In the genomic region with DNA sequence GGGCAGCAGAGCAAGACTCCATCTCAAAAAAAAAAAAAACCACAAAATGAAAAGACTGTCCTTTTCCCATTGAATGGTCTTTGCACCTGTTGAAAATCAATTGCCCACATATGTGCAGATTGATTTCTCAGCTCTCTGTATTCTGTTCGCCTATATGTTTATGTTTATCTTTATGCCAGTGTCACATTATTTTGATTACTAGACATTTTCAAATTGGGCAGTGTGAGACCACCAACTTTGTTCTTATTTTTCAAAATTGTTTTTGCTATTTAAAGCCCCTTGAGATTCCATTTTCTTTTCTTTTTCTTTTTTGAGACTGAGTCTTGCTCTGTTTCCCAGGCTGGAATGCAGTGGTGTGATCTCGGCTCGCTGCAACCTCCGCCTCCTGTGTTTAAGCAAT, we compare ENCODE assay signal across 26 cellular contexts. TPM values are rescaled to one million over a fixed set of nuclear protein-coding genes. Genes with fewer than 3 reads are reported as not detected.
DNase-seq lines count a peak whose midpoint lies in the region; ATAC-seq, FAIRE-seq and TF ChIP-seq lines count a peak whose summit lies in the region.
"Had no signal": no experiment of that assay in that cellular context is flagged by ENCODE, and none has a peak within 500 bp of the region (broad histone marks: within the 10 kb centered on the region; RNA-seq: fewer than 3 reads in every experiment).

No MANE protein-coding gene starts in this region.

- TF ChIP-seq POLR2A in HepG2 (IDR thresholded peaks at IDR 0.05; ENCODE audit: insufficient read depth in 1 of 2, low read depth in 2 of 2, low read length in 2 of 2) (no peak), right lobe of liver (IDR thresholded peaks at IDR 0.05) (no peak)

- no peaks in the 10 kb centered on the region; a peak in 2 of 5 replicates for H3K36me3 ChIP-seq in HepG2 (replicated peaks in 1 of 2; ENCODE audit: control insufficient read depth in 1 of 2, insufficient read depth in 2 of 2, low read length in 2 of 2)
- H3K36me3 ChIP-seq in right lobe of liver: no peaks in the 10 kb centered on the region

- BruUV-seq in HepG2 (replicated peaks; lab: Mats Ljungman, UMichigan): no TSS peak

- no peak for TF ChIP-seq RAD21 in HepG2 (CRISPR knock-in tag; IDR thresholded peaks at IDR 0.05)

- ATAC-seq in HepG2: no peak
- no peak for ATAC-seq in right lobe of liver
- ATAC-seq in WTC11: no peak
- ATAC-seq in central memory CD8-positive, alpha-beta T cell (replicated peaks; ENCODE audit: extremely low read depth, poor library complexity, severe bottlenecking): no peak
- ATAC-seq: A549, GM12878 had no signal

- TF ChIP-seq CTCF in HepG2 (CRISPR knock-in tag; IDR thresholded peaks at IDR 0.05): no peak
- TF ChIP-seq CTCF in right lobe of liver (IDR thresholded peaks at IDR 0.05): no peak
- no peak for TF ChIP-seq CTCF in WTC11 (IDR thresholded peaks at IDR 0.05)

- in situ Hi-C loops in HepG2 (cut with HindIII; ENCODE audit: extremely low pct_ligation_motif_present, low pct_unique_long_range_greater_than_20kb): no loop called here

- H3K27ac Mint-ChIP-seq in WTC11: peak overlapping the region; percentile 16; the same call in 1 of the 2 replicates
- H3K27ac Mint-ChIP-seq in central memory CD8-positive, alpha-beta T cell (ENCODE audit: low read depth): no peak overlapping the region
- H3K27ac Mint-ChIP-seq: CD14-positive monocyte; CD4-positive, alpha-beta T cell; CD8-positive, alpha-beta memory T cell had no signal

- DNase-seq in HepG2 (ENCODE audit: low spot score): no peak
- DNase-seq in right lobe of liver: no peak
- no peak for DNase-seq in WTC11 (ENCODE audit: low spot score)
- DNase-seq in central memory CD8-positive, alpha-beta T cell (ENCODE audit: low spot score in 2 of 2): no peak
- no peak for DNase-seq in T-helper 1 cell
- DNase-seq in NCI-H1092 (lab: John Stamatoyannopoulos, UW): no peak
- DNase-seq: 8988T; ACHN; AML-193; BE2C; CD4-positive, alpha-beta T cell; CD8-positive, alpha-beta memory T cell; DMS 273 treated with DMSO at 0.1 percent for 48 hours; DMS79; EL; GDM1; GM23248; H7; HCEC 1CT had no signal

- H3K4me2 ChIP-seq in HepG2 (ENCODE audit: low read depth, low read length): no peak overlapping the region
- H3K4me2 ChIP-seq: A549; BLaER1 treated with 17β-estradiol and CSF1 and Interleukin-3, amounts not matched to agents 10 nM and 100 nM had no signal

- H3K9ac ChIP-seq in HepG2 (ENCODE audit: insufficient read depth, low read depth, low read length): no peak overlapping the region
- H3K9ac ChIP-seq: BLaER1 treated with 17β-estradiol and CSF1 and Interleukin-3, amounts not matched to agents 10 nM and 100 nM; GM23248 had no signal

- H3K9me3 ChIP-seq in HepG2 (ENCODE audit: low read length) (no peaks in the 10 kb centered on the region), right lobe of liver (no peaks in the 10 kb centered on the region)
- H3K9me3 ChIP-seq: A549, BE2C had no signal

- H3K79me2 ChIP-seq in HepG2 (ENCODE audit: insufficient read depth, low read length): peaks cover 89% of the 10 kb centered on the region

- no peak overlapping the region for H3K4me3 Mint-ChIP-seq in WTC11
- peak overlapping the region; percentile 23 for H3K4me3 Mint-ChIP-seq in central memory CD8-positive, alpha-beta T cell
- H3K4me3 Mint-ChIP-seq: CD14-positive monocyte; CD4-positive, alpha-beta T cell had no signal

- H3K4me1 ChIP-seq in HepG2 (ENCODE audit: insufficient read depth, low read length) (peaks cover 9% of the 10 kb centered on the region), right lobe of liver (peaks cover 0 to 5% (median 0%) of the 10 kb centered on the region in 4 donors)
- H3K4me1 ChIP-seq: BE2C had no signal

- intact Hi-C loops in HepG2 (cut with micrococcal nuclease; ENCODE audit: unreplicated experiment): no loop called here
- intact Hi-C loops in right lobe of liver (cut with DNase I): no loop called here

- H3K4me3 ChIP-seq in HepG2 (replicated peaks in 1 of 3; ENCODE audit: insufficient read depth in 1 of 3, low read depth in 2 of 3, low read length in 3 of 3) (no peak overlapping the region), right lobe of liver (no peak overlapping the region)
- H3K4me3 ChIP-seq: A549; BLaER1 treated with 17β-estradiol and CSF1 and Interleukin-3, amounts not matched to agents 10 nM and 100 nM; GM12878; GM23248 had no signal

- CTCF ChIA-PET in HepG2 (lab: Yijun Ruan, JAX; ENCODE audit: low intra/inter-chr PET ratio, low total read pairs) (no interaction called here), WTC11 (lab: Charles Lee) (no interaction called here)

- no peak overlapping the region for H2AFZ ChIP-seq in HepG2 (ENCODE audit: low read length)
- H2AFZ ChIP-seq: GM23248 had no signal

- H3K27me3 Mint-ChIP-seq in WTC11 (ENCODE audit: low read depth): no peaks in the 10 kb centered on the region
- no peaks in the 10 kb centered on the region for H3K27me3 Mint-ChIP-seq in central memory CD8-positive, alpha-beta T cell
- H3K27me3 Mint-ChIP-seq: CD4-positive, alpha-beta T cell; CD8-positive, alpha-beta memory T cell had no signal

- POLR2A ChIA-PET in HepG2 (lab: Yijun Ruan, JAX): no interaction called here
- POLR2A ChIA-PET in WTC11 (lab: Charles Lee): no interaction called here

- 0 out of 2 replicates have a peak, but pooled peaks cover 10% of the 10 kb centered on the region for H4K20me1 ChIP-seq in HepG2 (ENCODE audit: insufficient read depth, low read length)

- WGBS in HepG2 (ENCODE audit: low lambda C conversion rate): 98% methylated on average over 4 of the region's 4 CpGs
- 92% methylated on average over 4 of the region's 4 CpGs for WGBS in right lobe of liver (ENCODE audit: insufficient coverage, low coverage, low lambda C conversion rate, missing lambda C conversion rate)

- no peaks in the 10 kb centered on the region for H3K9me3 Mint-ChIP-seq in WTC11
- no peaks in the 10 kb centered on the region for H3K9me3 Mint-ChIP-seq in central memory CD8-positive, alpha-beta T cell
- H3K9me3 Mint-ChIP-seq: CD4-positive, alpha-beta T cell; CD8-positive, alpha-beta memory T cell had no signal

- no peaks in the 10 kb centered on the region for H3K36me3 Mint-ChIP-seq in WTC11
- peaks cover 13% of the 10 kb centered on the region for H3K36me3 Mint-ChIP-seq in central memory CD8-positive, alpha-beta T cell (ENCODE audit: insufficient read depth)

- TF ChIP-seq EP300 in HepG2 (IDR thresholded peaks at IDR 0.05; ENCODE audit: low read depth in 2 of 2, low read length in 2 of 2) (no peak), HepG2 (CRISPR knock-in tag; IDR thresholded peaks at IDR 0.05; ENCODE audit: borderline replicate concordance) (no peak)

- H3K4me1 Mint-ChIP-seq in WTC11: no peaks in the 10 kb centered on the region
- H3K4me1 Mint-ChIP-seq in central memory CD8-positive, alpha-beta T cell: peaks cover 51% of the 10 kb centered on the region

- FAIRE-seq in HepG2 (lab: Jason Lieb, UNC): no peak
- FAIRE-seq: A549, D721Med, GM12878, GM19239, H1 had no signal

- H3K27me3 ChIP-seq in HepG2 (ENCODE audit: control insufficient read depth in 1 of 2, insufficient read depth in 2 of 2, low read length in 2 of 2): no peaks in the 10 kb centered on the region
- H3K27me3 ChIP-seq in right lobe of liver: no peaks in the 10 kb centered on the region
- H3K27me3 ChIP-seq: BE2C; BLaER1 treated with 17β-estradiol and CSF1 and Interleukin-3, amounts not matched to agents 10 nM and 100 nM had no signal

- H3K27ac ChIP-seq in HepG2 (ENCODE audit: extremely low read length, insufficient read depth, low read length) (no peak overlapping the region), right lobe of liver (no peak overlapping the region)
- H3K27ac ChIP-seq: A549; BLaER1 treated with 17β-estradiol and CSF1 and Interleukin-3, amounts not matched to agents 10 nM and 100 nM; GM23248 had no signal

TF ChIP-seq in HepG2, 621 proteins besides CTCF, POLR2A, EP300 and RAD21 (continues in another document):
- TF ChIP-seq ZNF709 (CRISPR knock-in tag; IDR thresholded peaks at IDR 0.05): no peak
- TF ChIP-seq ZSCAN21 (CRISPR knock-in tag; IDR thresholded peaks at IDR 0.05; ENCODE audit: borderline replicate concordance): no peak
- TF ChIP-seq MAFK (conservative IDR thresholded peaks at IDR 0.05 in 1 of 2, IDR thresholded peaks at IDR 0.05 in 1 of 2; ENCODE audit: low read length in 2 of 2): peak; percentile 50; a peak in 3 of 4 replicates
- TF ChIP-seq NFE2L2 (IDR thresholded peaks at IDR 0.05; ENCODE audit: low read length): no peak

TF ChIP-seq in WTC11, 78 proteins besides CTCF, POLR2A, EP300 and RAD21 (continues in another document):
- no peak for TF ChIP-seq IRF2 (CRISPR knock-in tag; IDR thresholded peaks at IDR 0.05; ENCODE audit: borderline replicate concordance, low read depth)
- TF ChIP-seq PRRX2 (CRISPR knock-in tag; IDR thresholded peaks at IDR 0.05): no peak
- TF ChIP-seq, protein P1, sequence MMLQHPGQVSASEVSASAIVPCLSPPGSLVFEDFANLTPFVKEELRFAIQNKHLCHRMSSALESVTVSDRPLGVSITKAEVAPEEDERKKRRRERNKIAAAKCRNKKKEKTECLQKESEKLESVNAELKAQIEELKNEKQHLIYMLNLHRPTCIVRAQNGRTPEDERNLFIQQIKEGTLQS (CRISPR knock-in tag; conservative IDR thresholded peaks at IDR 0.05): no peak

RNA-seq across cellular contexts. Expression of a gene that starts 18.5 kb away (rescaled TPM):
- total RNA-seq in HepG2 (2016; rRNA removed; fragmentation: Illumina TruSeq; extraction: Trizol): 59.0 and 71.8 TPM in 2 replicates
- total RNA-seq in HepG2 (2016; cell fraction: cytosol; rRNA removed; fragmentation: Illumina TruSeq; extraction: Trizol; ENCODE audit: low read depth): 225 and 267 TPM in 2 replicates
- 58.3 and 67.8 TPM in 2 replicates for total RNA-seq in HepG2 (2016; cell fraction: insoluble cytoplasmic fraction; rRNA removed; fragmentation: Illumina TruSeq; extraction: Trizol)
- total RNA-seq in HepG2 (2016; cell fraction: membrane; rRNA removed; fragmentation: Illumina TruSeq; extraction: Trizol): 138 and 166 TPM in 2 replicates
- total RNA-seq in HepG2 (2016; cell fraction: nucleus; rRNA removed; fragmentation: Illumina TruSeq; extraction: Trizol): 62.7 and 68.1 TPM in 2 replicates
- polyA plus RNA-seq in HepG2 (2011; rRNA removed): 5.3 and 5.5 TPM in 2 replicates
- 2.6 and 3.6 TPM in 2 replicates for polyA plus RNA-seq in HepG2 (2011; cell fraction: cytosol; rRNA removed)
- polyA plus RNA-seq in HepG2 (2011; cell fraction: nucleus; rRNA removed): 7.1 and 10.0 TPM in 2 replicates
- polyA plus RNA-seq in HepG2 (2012): 8.3 and 10.0 TPM in 2 replicates
- polyA plus RNA-seq in HepG2 (2016; cell fraction: cytosol; fragmentation: Illumina TruSeq; extraction: Trizol; ENCODE audit: low read depth): 0.25 and 0.32 TPM in 2 replicates
- polyA plus RNA-seq in HepG2 (2016; cell fraction: insoluble cytoplasmic fraction; fragmentation: Illumina TruSeq; extraction: Trizol; ENCODE audit: low read depth): 10.2 and 10.3 TPM in 2 replicates
- polyA plus RNA-seq in HepG2 (2016; cell fraction: membrane; fragmentation: Illumina TruSeq; extraction: Trizol; ENCODE audit: low read depth): 0.95 and 1.1 TPM in 2 replicates
- polyA plus RNA-seq in HepG2 (2016; cell fraction: nucleus; fragmentation: Illumina TruSeq; extraction: Trizol; ENCODE audit: insufficient read depth, low read depth): 23.0 and 30.4 TPM in 2 replicates
- polyA minus RNA-seq in HepG2 (2011; rRNA and poly(A)+ RNA removed; ENCODE audit: low replicate concordance): 37.1 and 109 TPM in 2 replicates
- polyA minus RNA-seq in HepG2 (2011; cell fraction: cytosol; rRNA and poly(A)+ RNA removed): 44.4 and 47.0 TPM in 2 replicates
- polyA minus RNA-seq in HepG2 (2011; cell fraction: nucleus; rRNA and poly(A)+ RNA removed): 72.2 and 82.1 TPM in 2 replicates
- 10 to 100 TPM; 10.9 to 17.2 (median 12.1) TPM for total RNA-seq in right lobe of liver
- 35.9 to 36.9 TPM (median 36.4 TPM) in 3 replicates for total RNA-seq in WTC11 (2021)
